Comparison of ENCODE assay signal across 7 cellular contexts in the genomic region with DNA sequence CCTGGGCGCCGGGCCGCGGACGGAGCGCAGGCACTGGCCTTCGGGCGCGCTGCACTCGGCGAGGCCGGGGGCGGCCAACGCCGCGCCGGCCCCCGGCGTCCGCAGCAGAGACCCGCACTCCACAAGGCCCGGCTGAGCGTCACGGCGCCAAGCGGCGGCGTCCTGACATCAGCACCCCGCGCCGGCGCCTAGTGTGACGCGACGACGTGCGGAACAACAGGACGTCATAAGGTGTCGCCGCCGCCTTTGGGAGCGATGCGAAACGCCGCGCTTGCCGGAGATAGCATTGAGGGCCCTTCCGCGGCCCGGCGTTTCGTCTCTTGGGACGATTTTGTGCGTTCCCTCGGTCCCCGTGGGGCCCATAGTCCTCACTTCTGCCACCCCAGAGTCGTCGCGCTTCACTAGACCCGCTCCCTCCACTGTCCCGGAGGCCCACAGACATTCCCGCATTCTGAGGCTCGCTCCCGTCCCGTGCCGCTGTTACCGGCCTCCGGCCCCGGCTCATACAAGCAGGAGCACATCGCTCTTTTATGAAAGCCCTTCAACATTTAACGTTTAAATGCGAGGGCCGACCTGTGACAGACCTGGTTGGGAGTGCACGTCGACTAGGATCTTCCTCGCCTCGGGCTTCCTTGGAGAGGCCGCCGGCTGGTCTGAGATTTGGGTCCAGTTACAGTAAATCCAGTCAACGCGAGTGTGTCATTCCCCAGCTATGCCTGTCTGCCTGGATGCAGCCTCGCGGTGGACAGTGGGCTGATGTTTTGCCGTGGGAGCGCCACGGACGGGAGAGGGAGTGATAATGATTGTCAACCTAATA. TPM values are rescaled to one million over a fixed set of nuclear protein-coding genes. Genes with fewer than 3 reads are reported as not detected.
DNase-seq lines count a peak whose midpoint lies in the region; ATAC-seq, FAIRE-seq and TF ChIP-seq lines count a peak whose summit lies in the region.

Gene SSU72, minus strand, starts transcription at position 143 of the 817 bp plus-strand sequence. CDS start 306 bp downstream, outside the sequence.

- no peaks in the 10 kb centered on the region for H3K9me2 ChIP-seq in hepatocyte (replicated peaks; ENCODE audit: insufficient read depth)

- under 1% methylated on average over 78 of the region's 87 CpGs for WGBS in hepatocyte (ENCODE audit: low lambda C conversion rate, missing lambda C conversion rate)

- H3K4me1 ChIP-seq in astrocyte (ENCODE audit: insufficient read depth, low read length): peaks cover 12% of the 10 kb centered on the region
- peaks cover 3% of the 10 kb centered on the region for H3K4me1 ChIP-seq in hepatocyte (ENCODE audit: insufficient read depth)

- peak within 1 kb of the TSS; percentile 99 for H3K4me3 ChIP-seq in astrocyte (ENCODE audit: insufficient read depth, low read depth, low read length)
- H3K4me3 ChIP-seq in hepatocyte: peak within 1 kb of the TSS; percentile 98
- H3K4me3 ChIP-seq in retinal pigment epithelial cell (ENCODE audit: low read length): peak within 1 kb of the TSS; percentile 79

- peak within 1 kb of the TSS; percentile 99 for H3K27ac Mint-ChIP-seq in astrocyte (ENCODE audit: unreplicated experiment)

- H3K9me3 Mint-ChIP-seq in astrocyte (ENCODE audit: unreplicated experiment): no peaks in the 10 kb centered on the region

- peaks cover 10% of the 10 kb centered on the region for H3K4me1 Mint-ChIP-seq in astrocyte (ENCODE audit: low read depth, unreplicated experiment)

- no peak for FAIRE-seq in astrocyte (lab: Jason Lieb, UNC)

- H3K27me3 Mint-ChIP-seq in astrocyte (ENCODE audit: low read depth, unreplicated experiment): peaks cover 10% of the 10 kb centered on the region

- peak within 1 kb of the TSS; percentile 93 for H3K4me2 ChIP-seq in astrocyte (ENCODE audit: low read length)
- peak within 1 kb of the TSS; percentile 96 for H3K4me2 ChIP-seq in hepatocyte

- peaks cover 48% of the 10 kb centered on the region for H3K79me2 ChIP-seq in astrocyte (ENCODE audit: insufficient read depth, low read length)
- H3K79me2 ChIP-seq in hepatocyte: peaks cover 42% of the 10 kb centered on the region

- H2AFZ ChIP-seq in astrocyte (ENCODE audit: low read depth, low read length) (peak within 1 kb of the TSS; percentile 96), hepatocyte (peak within 1 kb of the TSS; percentile 91)

- no peak for TF ChIP-seq CTCF in astrocyte (IDR thresholded peaks at IDR 0.05; ENCODE audit: insufficient read depth, low read depth, low read length)
- no peak for TF ChIP-seq CTCF in hepatocyte (IDR thresholded peaks at IDR 0.05; ENCODE audit: poor library complexity)
- TF ChIP-seq CTCF in retinal pigment epithelial cell (conservative IDR thresholded peaks at IDR 0.05; ENCODE audit: low read depth, low read length): no peak

- ATAC-seq in GM18502 (IDR thresholded peaks at IDR 0.05; ENCODE audit: poor library complexity, unreplicated experiment): peak; percentile 89
- ATAC-seq in HG02885 (IDR thresholded peaks at IDR 0.05; ENCODE audit: poor library complexity, unreplicated experiment): peak; percentile 85

- H3K27me3 ChIP-seq in astrocyte (ENCODE audit: insufficient read depth, low read length) (peaks cover 7% of the 10 kb centered on the region), hepatocyte (no peaks in the 10 kb centered on the region)

- peak within 1 kb of the TSS; percentile 97 for H3K9ac ChIP-seq in astrocyte (ENCODE audit: low read length)

- H3K36me3 ChIP-seq in astrocyte (ENCODE audit: insufficient read depth, low read length) (peaks cover 3% of the 10 kb centered on the region), hepatocyte (replicated peaks; ENCODE audit: insufficient read depth, low read depth) (no peaks in the 10 kb centered on the region)

- H3K27ac ChIP-seq in astrocyte (ENCODE audit: low read depth, low read length) (peak within 1 kb of the TSS; percentile 97), hepatocyte (peak within 1 kb of the TSS; percentile 100)

- H3K36me3 Mint-ChIP-seq in astrocyte (ENCODE audit: low read depth, unreplicated experiment): peaks cover 11% of the 10 kb centered on the region

- peak; percentile 78 to 91 for DNase-seq in NCI-H187 (lab: John Stamatoyannopoulos, UW)
- peak; percentile 86 for DNase-seq in T-helper 22 cell (ENCODE audit: low read depth)
- peak; percentile 79 for DNase-seq in astrocyte (ENCODE audit: low read depth)
- peak; percentile 97 for DNase-seq in hepatocyte (ENCODE audit: low spot score)
- peak; percentile 57 for DNase-seq in retinal pigment epithelial cell (ENCODE audit: low read depth)

- H4K20me1 ChIP-seq in astrocyte (ENCODE audit: insufficient read depth, low read length): peaks cover 36% of the 10 kb centered on the region
- peaks cover 25% of the 10 kb centered on the region for H4K20me1 ChIP-seq in hepatocyte (ENCODE audit: insufficient read depth, poor library complexity, severe bottlenecking)

- H3K4me3 Mint-ChIP-seq in astrocyte (ENCODE audit: unreplicated experiment): peak within 1 kb of the TSS; percentile 95

- H3K9me3 ChIP-seq in astrocyte (ENCODE audit: insufficient read depth, low read depth, low read length): no peaks in the 10 kb centered on the region
- H3K9me3 ChIP-seq in hepatocyte (ENCODE audit: low read depth): no peaks in the 10 kb centered on the region

RNA-seq across cellular contexts. Expression of gene SSU72, which starts in this region (rescaled TPM):
- 143 and 145 TPM in 2 replicates for total RNA-seq in astrocyte
- 75.7 and 85.0 TPM in 2 replicates for total RNA-seq in hepatocyte
- polyA plus RNA-seq in hepatocyte: 192 and 203 TPM in 2 replicates

Comparison
In these comparisons a context has a peak if more than half of its experiments do, and no peak if none do; other contexts are left out.
1. Peak in every context shown above with its lines: DNase-seq, ATAC-seq, H3K4me3 ChIP-seq and H3K27ac ChIP-seq.